20 cellular contexts compared by ENCODE assay signal in the genomic region with DNA sequence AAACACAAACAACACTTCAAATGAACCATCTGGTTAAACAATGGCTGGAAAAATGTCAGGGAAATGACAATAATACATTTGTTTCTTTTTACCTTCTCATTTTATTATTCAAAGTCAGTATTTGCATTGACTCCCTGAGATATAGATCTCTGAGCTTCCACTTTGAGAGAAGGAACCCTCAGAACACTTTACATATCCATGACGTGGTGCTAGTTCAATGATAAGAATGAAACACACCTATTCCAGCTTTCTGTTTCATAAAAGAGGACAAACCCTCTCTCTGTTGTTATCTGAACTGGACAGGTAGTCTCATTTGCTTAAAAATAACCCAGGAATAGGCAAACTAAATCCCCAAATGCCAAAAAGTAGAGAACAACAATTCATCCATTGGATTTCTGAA.
"Had no signal": no experiment of that assay in that cellular context is flagged by ENCODE, and none has a peak within 500 bp of the region (broad histone marks: within the 10 kb centered on the region; RNA-seq: fewer than 3 reads in every experiment).

No MANE protein-coding gene starts in this region.

- H3K4me1 ChIP-seq: lower lobe of right lung, transverse colon, vagina had no signal

- H3K36me3 ChIP-seq: lower lobe of right lung, transverse colon, vagina had no signal

- DNase-seq: activated CD4-positive, alpha-beta T cell treated with anti-CD3 and anti-CD28 coated beads for 1 hour; activated CD4-positive, alpha-beta T cell treated with anti-CD3 and anti-CD28 coated beads, Interleukin-2, amount 50 U/mL, for 1 hour; activated CD8-positive, alpha-beta memory T cell treated with anti-CD3 and anti-CD28 coated beads for 24 hours; activated CD8-positive, alpha-beta memory T cell treated with anti-CD3 and anti-CD28 coated beads, Interleukin-2, amount 50 U/mL, for 4 hours; activated T-cell treated with anti-CD3 and anti-CD28 coated beads, Interleukin-2, amount 50 U/mL, for 24 hours; aorta; effector CD4-positive, alpha-beta T cell; foreskin melanocyte; lower lobe of right lung; naive thymus-derived CD4-positive, alpha-beta T cell; stimulated activated CD4-positive, alpha-beta T cell treated with anti-CD3 and anti-CD28 coated beads, Interleukin-2, amount 100 ng/mL, for 48 hours; stimulated activated CD8-positive, alpha-beta memory T cell treated with anti-CD3 and anti-CD28 coated beads, Interleukin-4, amount 100 ng/mL, for 48 hours; stimulated activated naive B cell treated with anti-CD40 and anti-IgM and Interleukin-4, amounts not matched to agents 10 μg/mL and 1 μg/mL and 100 μg/mL, for 72 hours; transverse colon had no signal

- H3K4me1 Mint-ChIP-seq: activated T-helper 17 cell treated with anti-CD3 and anti-CD28 coated beads, Interleukin-2, amount 50 U/mL, for 72 hours; naive thymus-derived CD4-positive, alpha-beta T cell; stimulated activated naive B cell treated with anti-CD40 and anti-IgM and Interleukin-4, amounts not matched to agents 10 μg/mL and 1 μg/mL and 100 μg/mL, for 72 hours had no signal

- H3K36me3 Mint-ChIP-seq: activated naive CD4-positive, alpha-beta T cell treated with anti-CD3 and anti-CD28 coated beads, Interleukin-2, amount 50 U/mL, for 72 hours; brain; naive thymus-derived CD4-positive, alpha-beta T cell; stimulated activated naive B cell treated with anti-CD40 and anti-IgM and Interleukin-4, amounts not matched to agents 10 μg/mL and 1 μg/mL and 100 μg/mL, for 72 hours had no signal

- H3K27ac ChIP-seq: lower lobe of right lung, transverse colon, vagina had no signal

- H3K27ac Mint-ChIP-seq: activated naive CD4-positive, alpha-beta T cell treated with anti-CD3 and anti-CD28 coated beads, Interleukin-2, amount 50 U/mL, for 72 hours; activated T-cell treated with anti-CD3 and anti-CD28 coated beads, Interleukin-2, amount 50 U/mL, for 24 hours; activated T-helper 17 cell treated with anti-CD3 and anti-CD28 coated beads, Interleukin-2, amount 50 U/mL, for 72 hours; brain; dendritic cell treated with granulocyte-macrophage colony-stimulating factor and Interleukin-4, amounts not matched to agents 40 ng/mL and 50 ng/mL, for 4 days; naive thymus-derived CD4-positive, alpha-beta T cell; stimulated activated naive B cell treated with anti-CD40 and anti-IgM and Interleukin-4, amounts not matched to agents 10 μg/mL and 1 μg/mL and 100 μg/mL, for 72 hours had no signal

- H3K4me3 Mint-ChIP-seq: activated T-cell treated with anti-CD3 and anti-CD28 coated beads, Interleukin-2, amount 50 U/mL, for 24 hours; activated T-helper 17 cell treated with anti-CD3 and anti-CD28 coated beads, Interleukin-2, amount 50 U/mL, for 72 hours; brain; dendritic cell treated with granulocyte-macrophage colony-stimulating factor and Interleukin-4, amounts not matched to agents 40 ng/mL and 50 ng/mL, for 4 days; naive thymus-derived CD4-positive, alpha-beta T cell; stimulated activated naive B cell treated with anti-CD40 and anti-IgM and Interleukin-4, amounts not matched to agents 10 μg/mL and 1 μg/mL and 100 μg/mL, for 72 hours had no signal

- H3K4me3 ChIP-seq: lower lobe of right lung, transverse colon, vagina had no signal

- H3K27me3 ChIP-seq: transverse colon, vagina had no signal

- H3K9me3 Mint-ChIP-seq: activated naive CD4-positive, alpha-beta T cell treated with anti-CD3 and anti-CD28 coated beads, Interleukin-2, amount 50 U/mL, for 72 hours; activated T-cell treated with anti-CD3 and anti-CD28 coated beads, Interleukin-2, amount 50 U/mL, for 24 hours; activated T-helper 17 cell treated with anti-CD3 and anti-CD28 coated beads, Interleukin-2, amount 50 U/mL, for 72 hours; brain; dendritic cell treated with granulocyte-macrophage colony-stimulating factor and Interleukin-4, amounts not matched to agents 40 ng/mL and 50 ng/mL, for 4 days; stimulated activated naive B cell treated with anti-CD40 and anti-IgM and Interleukin-4, amounts not matched to agents 10 μg/mL and 1 μg/mL and 100 μg/mL, for 72 hours had no signal

- FAIRE-seq: TTC549 had no signal

- H3K27me3 Mint-ChIP-seq: activated T-helper 17 cell treated with anti-CD3 and anti-CD28 coated beads, Interleukin-2, amount 50 U/mL, for 72 hours; dendritic cell treated with granulocyte-macrophage colony-stimulating factor and Interleukin-4, amounts not matched to agents 40 ng/mL and 50 ng/mL, for 4 days had no signal

- H3K9me3 ChIP-seq: lower lobe of right lung, transverse colon, vagina had no signal
